In genomic region chr2:11748861-11749645, GRCh38 we compare ENCODE assay signal across 1 cellular context.
TF ChIP-seq lines count a peak whose summit lies in the region.

No MANE protein-coding gene starts in this region.

TF ChIP-seq in IMR-90, 13 proteins besides CTCF, POLR2A, EP300 and RAD21 (continued from another document):
- TF ChIP-seq MXI1 (IDR thresholded peaks at IDR 0.05; ENCODE audit: borderline replicate concordance, low read depth, low read length): no peak
- no peak for TF ChIP-seq FOS (IDR thresholded peaks at IDR 0.05; ENCODE audit: low read depth, low read length)
- TF ChIP-seq BHLHE40 (IDR thresholded peaks at IDR 0.05; ENCODE audit: low read depth, low read length): no peak
- TF ChIP-seq NFE2L2 (IDR thresholded peaks at IDR 0.05; ENCODE audit: low read depth, low read length): no peak
- TF ChIP-seq USF2 (IDR thresholded peaks at IDR 0.05; ENCODE audit: low read depth, low read length): no peak
- no peak for TF ChIP-seq CHD1 (IDR thresholded peaks at IDR 0.05; ENCODE audit: low read depth, low read length)
- TF ChIP-seq MAZ (IDR thresholded peaks at IDR 0.05; ENCODE audit: borderline replicate concordance, low read depth, low read length): no peak
- no peak for TF ChIP-seq RFX5 (IDR thresholded peaks at IDR 0.05; ENCODE audit: low read depth, low read length)
- no peak for TF ChIP-seq CEBPB (IDR thresholded peaks at IDR 0.05; ENCODE audit: low read depth, low read length)
- TF ChIP-seq SMC3 (IDR thresholded peaks at IDR 0.05; ENCODE audit: low read depth, low read length): no peak
- no peak for TF ChIP-seq MAFK (IDR thresholded peaks at IDR 0.05; ENCODE audit: low read depth, low read length)
